In genomic region chr17:8755590-8756255, GRCh38 we compare ENCODE assay signal across 30 cellular contexts. TPM values are rescaled to one million over a fixed set of nuclear protein-coding genes. Genes with fewer than 3 reads are reported as not detected.
"Had no signal": no experiment of that assay in that cellular context is flagged by ENCODE, and none has a peak within 500 bp of the region (broad histone marks: within the 10 kb centered on the region; RNA-seq: fewer than 3 reads in every experiment).

No MANE protein-coding gene starts in this region.

- H3K4me1 Mint-ChIP-seq: memory B cell, neural progenitor cell had no signal

- H3K36me3 ChIP-seq: gastrocnemius medialis, heart left ventricle, neural progenitor cell, stomach, thyroid gland had no signal

- H3K4me1 ChIP-seq: gastrocnemius medialis, heart left ventricle, neural progenitor cell, parathyroid adenoma, stomach, thyroid gland had no signal

- H3K27ac Mint-ChIP-seq: memory B cell; natural killer cell treated with Interleukin-12 subunit alpha and Interleukin-12 subunit beta and Interleukin-15 and Interleukin-18, amount 100 ng/mL, for 72 hours; neural progenitor cell; progenitor cell of endocrine pancreas; type B pancreatic cell had no signal

- H3K27me3 ChIP-seq: gastrocnemius medialis, heart left ventricle, neural progenitor cell, thyroid gland had no signal

- DNase-seq: dorsolateral prefrontal cortex; effector CD4-positive, alpha-beta T cell; foreskin fibroblast; gastrocnemius medialis; heart left ventricle; stimulated activated CD4-positive, alpha-beta T cell treated with anti-CD3 and anti-CD28 coated beads, Interleukin-12 subunit alpha, Interleukin-12 subunit beta, amount 100 ng/mL, for 4 hours; stimulated activated CD4-positive, alpha-beta T cell treated with anti-CD3 and anti-CD28 coated beads, Interleukin-1b, Interleukin-23, amount 100 ng/mL, for 48 hours; stimulated activated CD4-positive, alpha-beta T cell treated with anti-CD3 and anti-CD28 coated beads, Interleukin-4, amount 100 ng/mL, for 1 hour; stimulated activated CD8-positive, alpha-beta memory T cell treated with anti-CD3 and anti-CD28 coated beads, Interleukin-4, amount 100 ng/mL, for 48 hours; stimulated activated naive CD4-positive, alpha-beta T cell treated with Interleukin-2 at 50 U/mL for 16 hours; stomach; thyroid gland had no signal

- H3K9me3 Mint-ChIP-seq: memory B cell; natural killer cell treated with Interleukin-12 subunit alpha and Interleukin-12 subunit beta and Interleukin-15 and Interleukin-18, amount 100 ng/mL, for 72 hours; type B pancreatic cell had no signal

- H3K27ac ChIP-seq: dorsolateral prefrontal cortex, gastrocnemius medialis, heart left ventricle, hepatocyte, neural progenitor cell, parathyroid adenoma, stomach, thyroid gland had no signal

- H3K4me3 Mint-ChIP-seq: memory B cell; natural killer cell treated with Interleukin-12 subunit alpha and Interleukin-12 subunit beta and Interleukin-15 and Interleukin-18, amount 100 ng/mL, for 72 hours; neural progenitor cell; type B pancreatic cell had no signal

- H3K36me3 Mint-ChIP-seq: natural killer cell treated with Interleukin-12 subunit alpha and Interleukin-12 subunit beta and Interleukin-15 and Interleukin-18, amount 100 ng/mL, for 72 hours; neural progenitor cell; type B pancreatic cell had no signal

- H3K4me3 ChIP-seq: dorsolateral prefrontal cortex, gastrocnemius medialis, heart left ventricle, hepatocyte, lung, neural progenitor cell, smooth muscle cell, stomach, thyroid gland had no signal

- ATAC-seq: gastrocnemius medialis; heart left ventricle; natural killer cell treated with Interleukin-12 subunit alpha and Interleukin-12 subunit beta and Interleukin-15 and Interleukin-18, amount 100 ng/mL, for 72 hours; sciatic nerve had no signal

- H3K9me3 ChIP-seq: gastrocnemius medialis, heart left ventricle, stomach, thyroid gland had no signal

RNA-seq across cellular contexts. Expression of gene SPDYE4, which starts 2.6 kb away (rescaled TPM):
- total RNA-seq: dorsolateral prefrontal cortex; gastrocnemius medialis; glomerular endothelial cell; heart left ventricle; hepatocyte; kidney epithelial cell; liver; lung; mononuclear cell; natural killer cell treated with Interleukin-12 subunit alpha and Interleukin-12 subunit beta and Interleukin-15 and Interleukin-18, amount 100 ng/mL, for 72 hours; osteoblast; progenitor cell of endocrine pancreas; sciatic nerve; smooth muscle cell; stomach; subcutaneous adipose tissue; temporal lobe; thyroid gland; urinary bladder had no signal

RNA-seq across cellular contexts. Expression of gene CCDC42, which starts 11.1 kb away (rescaled TPM):
- total RNA-seq: gastrocnemius medialis; glomerular endothelial cell; kidney epithelial cell; liver; mononuclear cell; natural killer cell treated with Interleukin-12 subunit alpha and Interleukin-12 subunit beta and Interleukin-15 and Interleukin-18, amount 100 ng/mL, for 72 hours; progenitor cell of endocrine pancreas; sciatic nerve; smooth muscle cell; stomach; subcutaneous adipose tissue; temporal lobe; thyroid gland; urinary bladder had no signal

RNA-seq across cellular contexts. Expression of gene MFSD6L, which starts 43.4 kb away (rescaled TPM):
- total RNA-seq: gastrocnemius medialis, osteoblast, sciatic nerve, temporal lobe had no signal
